In the genomic region with DNA sequence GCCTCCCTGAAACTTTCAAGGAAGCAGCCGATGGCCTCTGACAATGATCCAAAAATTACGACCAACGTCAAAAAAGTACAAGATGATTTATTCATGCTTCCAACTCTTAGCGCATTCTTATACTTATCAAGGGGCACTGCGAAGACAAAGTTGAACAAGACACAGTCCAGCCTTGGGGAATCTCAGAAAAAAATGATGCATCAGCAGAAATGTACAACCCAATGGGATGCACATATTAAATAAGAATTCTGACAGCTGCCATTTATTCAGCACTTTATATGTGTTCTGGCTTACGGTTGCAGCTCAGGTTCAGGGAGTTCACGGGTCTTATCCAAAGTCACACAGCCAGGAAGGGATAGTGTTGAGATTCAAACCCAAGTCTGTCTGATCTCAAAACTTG, we compare ENCODE assay signal across 29 cellular contexts.
"Had no signal": no experiment of that assay in that cellular context is flagged by ENCODE, and none has a peak within 500 bp of the region (broad histone marks: within the 10 kb centered on the region; RNA-seq: fewer than 3 reads in every experiment).

No MANE protein-coding gene starts in this region.

- H3K27me3 ChIP-seq: pancreas, testis had no signal

- H3K4me2 ChIP-seq: smooth muscle cell had no signal

- ATAC-seq: naive thymus-derived CD8-positive, alpha-beta T cell; natural killer cell treated with Interleukin-12 subunit alpha and Interleukin-12 subunit beta and Interleukin-15 and Interleukin-18, amount 100 ng/mL, for 72 hours; pancreas; sciatic nerve; stimulated activated memory B cell treated with anti-CD40 and anti-IgM and Interleukin-4, amounts not matched to agents 10 μg/mL and 1 μg/mL and 100 μg/mL, for 72 hours; stimulated activated naive CD8-positive, alpha-beta T cell treated with anti-CD3 and anti-CD28 coated beads, Interleukin-15, amount 100 ng/mL, for 72 hours; stimulated activated naive CD8-positive, alpha-beta T cell treated with anti-CD3 and anti-CD28 coated beads, Interleukin-15, Interleukin-2, amounts not matched to agents 100 U/mL and 50 U/mL, for 24 hours; upper lobe of right lung had no signal

- H3K4me1 ChIP-seq: pancreas, prostate gland, right atrium auricular region, testis, upper lobe of right lung, uterus had no signal

- H3K27ac ChIP-seq: neutrophil, pancreas, prostate gland, right atrium auricular region, skin epidermis, spleen, suprapubic skin, testis, tibial artery, transverse colon, upper lobe of right lung, uterus had no signal

- H3K9me3 ChIP-seq: neutrophil, pancreas, prostate gland, right atrium auricular region, spleen, suprapubic skin, testis, tibial artery, transverse colon, upper lobe of right lung, uterus had no signal

- H3K4me3 ChIP-seq: pancreas, prostate gland, right atrium auricular region, skin epidermis, smooth muscle cell, spleen, suprapubic skin, testis, tibial artery, transverse colon, upper lobe of right lung, uterus had no signal

- FAIRE-seq: pancreas had no signal

- DNase-seq: naive thymus-derived CD8-positive, alpha-beta T cell; nephron progenitor cell; nucleus accumbens; pancreas; retina; spleen; stimulated activated CD4-positive, alpha-beta T cell treated with anti-CD3 and anti-CD28 coated beads, Interleukin-12 subunit alpha, Interleukin-12 subunit beta, amount 100 ng/mL, for 4 hours; stimulated activated CD4-positive, alpha-beta T cell treated with anti-CD3 and anti-CD28 coated beads, Interleukin-1b, Interleukin-23, amount 100 ng/mL, for 48 hours; stimulated activated CD4-positive, alpha-beta T cell treated with anti-CD3 and anti-CD28 coated beads, Interleukin-4, amount 100 ng/mL, for 1 hour; stimulated activated CD4-positive, alpha-beta T cell treated with anti-CD3 and anti-CD28 coated beads, Interleukin-4, amount 100 ng/mL, for 4 hours; stimulated activated CD8-positive, alpha-beta memory T cell treated with anti-CD3 and anti-CD28 coated beads, Interleukin-4, amount 100 ng/mL, for 48 hours; stimulated activated naive CD4-positive, alpha-beta T cell; stimulated activated naive CD8-positive, alpha-beta T cell treated with anti-CD3 and anti-CD28 coated beads, Interleukin-15, amount 100 ng/mL, for 72 hours; stimulated activated naive CD8-positive, alpha-beta T cell treated with anti-CD3 and anti-CD28 coated beads, Interleukin-15, Interleukin-2, amounts not matched to agents 100 U/mL and 50 U/mL, for 24 hours; substantia nigra; testis; tibial artery; transverse colon; upper lobe of right lung; uterus had no signal

- H3K36me3 ChIP-seq: neutrophil, pancreas, prostate gland, right atrium auricular region, spleen, suprapubic skin, tibial artery, transverse colon, upper lobe of right lung, uterus had no signal
